11 cellular contexts compared by ENCODE assay signal in the genomic region with DNA sequence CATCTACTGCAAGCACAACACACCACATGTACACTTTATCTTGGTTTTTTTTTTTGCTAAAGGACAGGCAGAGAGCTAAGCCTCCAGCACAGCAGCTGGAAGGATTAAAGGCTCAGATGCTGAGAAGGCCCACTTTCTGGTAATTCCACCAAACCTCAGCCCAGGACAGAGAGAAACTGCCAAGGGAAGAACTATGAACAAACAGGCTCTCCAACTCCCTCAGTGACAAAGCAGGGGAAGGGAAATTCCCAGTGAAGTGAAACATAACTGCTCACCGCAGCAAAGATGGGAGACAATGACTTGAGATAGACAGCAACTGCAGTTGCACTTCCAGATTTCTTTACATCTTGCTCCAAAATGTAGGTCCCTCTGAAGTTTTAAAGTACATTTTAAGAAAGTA. TPM values are rescaled to one million over a fixed set of nuclear protein-coding genes. Genes with fewer than 3 reads are reported as not detected.
DNase-seq lines count a peak whose midpoint lies in the region; ATAC-seq and TF ChIP-seq lines count a peak whose summit lies in the region.
"Had no signal": no experiment of that assay in that cellular context is flagged by ENCODE, and none has a peak within 500 bp of the region (broad histone marks: within the 10 kb centered on the region; RNA-seq: fewer than 3 reads in every experiment).

No MANE protein-coding gene starts in this region.

- no peak overlapping the region for H3K4me3 ChIP-seq in GM12865 (ENCODE audit: low read depth, low read length)
- no peak overlapping the region for H3K4me3 ChIP-seq in mammary epithelial cell (replicated peaks in 1 of 3; ENCODE audit: insufficient read depth in 1 of 3, low read depth in 2 of 3, low read length in 3 of 3)
- H3K4me3 ChIP-seq in HAP-1: no peak overlapping the region

- 13% methylated on average over 1 of the region's 1 CpG for WGBS in mammary epithelial cell (ENCODE audit: low coverage, missing lambda C conversion rate)

- H3K4me1 ChIP-seq in mammary epithelial cell (ENCODE audit: insufficient read depth, low read length): peaks cover 24% of the 10 kb centered on the region
- H3K4me1 ChIP-seq in HAP-1: peaks cover 26% of the 10 kb centered on the region

- DNase-seq in GM12865 (ENCODE audit: low read depth): peak; percentile 46
- peak; percentile 77 for DNase-seq in mammary epithelial cell
- no peak for DNase-seq in foreskin melanocyte
- no peak for DNase-seq in pons (ENCODE audit: low spot score)
- no peak for DNase-seq in DMS79 treated with DMSO at 0.1 percent for 48 hours (lab: John Stamatoyannopoulos, UW)
- DNase-seq in HAP-1 (ENCODE audit: low spot score in 2 of 2): no peak

- H4K20me1 ChIP-seq in mammary epithelial cell (ENCODE audit: insufficient read depth, low read length): no peaks in the 10 kb centered on the region

- no peak overlapping the region for H3K4me2 ChIP-seq in mammary epithelial cell (ENCODE audit: insufficient read depth, low read depth, low read length)

- intact Hi-C loops in mammary epithelial cell (cut with micrococcal nuclease): no loop called here

- H3K27me3 ChIP-seq in mammary epithelial cell (ENCODE audit: insufficient read depth, low read length) (peaks cover 27% of the 10 kb centered on the region), HAP-1 (ENCODE audit: low read depth) (peaks cover 31% of the 10 kb centered on the region)

- H2AFZ ChIP-seq in mammary epithelial cell (ENCODE audit: low read depth, low read length): no peak overlapping the region

- H3K9me3 ChIP-seq in mammary epithelial cell (replicated peaks; ENCODE audit: insufficient read depth, low read length) (no peaks in the 10 kb centered on the region), HAP-1 (no peaks in the 10 kb centered on the region)

- no peaks in the 10 kb centered on the region for H3K36me3 ChIP-seq in mammary epithelial cell (ENCODE audit: insufficient read depth, low read length)
- H3K36me3 ChIP-seq in HAP-1 (replicated peaks): no peaks in the 10 kb centered on the region

- no peak for TF ChIP-seq CTCF in GM12865 (IDR thresholded peaks at IDR 0.05; ENCODE audit: insufficient read depth, low read depth, low read length, missing control alignments)
- no peak for TF ChIP-seq CTCF in mammary epithelial cell (conservative IDR thresholded peaks at IDR 0.05 in 1 of 2, IDR thresholded peaks at IDR 0.05 in 1 of 2; ENCODE audit: extremely low read depth in 1 of 2, insufficient read depth in 1 of 2, low read depth in 1 of 2, low read length in 2 of 2)

- no peak overlapping the region for H3K9ac ChIP-seq in mammary epithelial cell (ENCODE audit: insufficient read depth, low read length)

- H3K79me2 ChIP-seq in mammary epithelial cell (ENCODE audit: insufficient read depth, low read length): no peaks in the 10 kb centered on the region

- dilution Hi-C loops in mammary epithelial cell (cut with HindIII; ENCODE audit: low sequenced_read_pairs): no loop called here

- CTCF ChIA-PET in mammary epithelial cell (lab: Charles Lee; ENCODE audit: low non-redundant PET): no interaction called here

- no TSS peak for BruUV-seq in mammary epithelial cell (replicated peaks; lab: Mats Ljungman, UMichigan)

- no peak overlapping the region for H3K27ac ChIP-seq in mammary epithelial cell (ENCODE audit: insufficient read depth, low read depth, low read length)
- H3K27ac ChIP-seq: C4-2B, HL-60, VCaP had no signal

- ATAC-seq in GM19455 (IDR thresholded peaks at IDR 0.05; ENCODE audit: unreplicated experiment) (peak; percentile 47), HG03108 (IDR thresholded peaks at IDR 0.05; ENCODE audit: unreplicated experiment) (peak; percentile 84)

- in situ Hi-C loops in mammary epithelial cell (cut with MboI; ENCODE audit: low sequenced_read_pairs in 2 of 2) (no loop called here), HAP-1 (cut with MboI; ENCODE audit: low sequenced_read_pairs) (no loop called here)

RNA-seq across cellular contexts. Expression of gene PROM1, which starts 4.8 kb away (rescaled TPM):
- 1 to 10 TPM in 1 of 2 donors, not detected in 1; 4.0 TPM for total RNA-seq in mammary epithelial cell
- 0.10 TPM for polyA plus RNA-seq in mammary epithelial cell
- not detected for polyA minus RNA-seq in mammary epithelial cell

Comparison
In these comparisons a context has a peak if more than half of its experiments do, and no peak if none do; other contexts are left out.
1. DNase-seq: peak in GM12865 (single experiment) and mammary epithelial cell (single experiment); none in foreskin melanocyte (single experiment), pons (single experiment), DMS79 treated with DMSO at 0.1 percent for 48 hours (single experiment) and HAP-1 (0 of 2).